10 cellular contexts compared by ENCODE assay signal in genomic region chr5:72441094-72441723, GRCh38.
DNase-seq lines count a peak whose midpoint lies in the region; ATAC-seq, FAIRE-seq and TF ChIP-seq lines count a peak whose summit lies in the region.
"Had no signal": no experiment of that assay in that cellular context is flagged by ENCODE, and none has a peak within 500 bp of the region (broad histone marks: within the 10 kb centered on the region; RNA-seq: fewer than 3 reads in every experiment).

No MANE protein-coding gene starts in this region.

- H3K4me3 ChIP-seq in keratinocyte (ENCODE audit: control insufficient read depth in 2 of 3, extremely low read depth in 1 of 3, insufficient read depth in 2 of 3, low read depth in 1 of 3, low read length in 3 of 3) (no peak overlapping the region), thoracic aorta (no peak overlapping the region), dorsolateral prefrontal cortex (no peak overlapping the region)
- H3K4me3 ChIP-seq: prostate gland had no signal

- H4K20me1 ChIP-seq in keratinocyte (ENCODE audit: control insufficient read depth, extremely low read depth, insufficient read depth, low read length), result no peaks in the 10 kb centered on the region

- H3K9me1 ChIP-seq in keratinocyte (ENCODE audit: control insufficient read depth, extremely low read depth, insufficient read depth, low read length), result no peaks in the 10 kb centered on the region

- H3K4me1 ChIP-seq in keratinocyte (ENCODE audit: control insufficient read depth, extremely low read depth, insufficient read depth, low read length), result peaks cover 26% of the 10 kb centered on the region
- peaks cover 34 to 85% of the 10 kb centered on the region in 2 donors for H3K4me1 ChIP-seq in thoracic aorta (ENCODE audit: control insufficient read depth in 1 of 2, low read depth in 2 of 2)
- H3K4me1 ChIP-seq: prostate gland had no signal

- no peak overlapping the region for H2AFZ ChIP-seq in keratinocyte (ENCODE audit: control insufficient read depth, low read length)

- H3K27ac ChIP-seq in keratinocyte (ENCODE audit: control insufficient read depth, insufficient read depth, low read length) (peak overlapping the region; percentile 21), thoracic aorta (peak overlapping the region; percentile 89 to 91), dorsolateral prefrontal cortex (peak overlapping the region in 9 of 59 donors; percentile 0 to 59 (median 29))
- H3K27ac ChIP-seq: prostate gland had no signal

- intact Hi-C loops in dorsolateral prefrontal cortex (cut with DNase I), result no loop called here

- no peak for TF ChIP-seq CTCF in keratinocyte (optimal IDR thresholded peaks at IDR 0.05 in 1 of 3, IDR thresholded peaks at IDR 0.05 in 1 of 3, conservative IDR thresholded peaks at IDR 0.05 in 1 of 3; ENCODE audit: extremely low read depth in 1 of 3, insufficient read depth in 2 of 3, low read length in 3 of 3)
- no peak for TF ChIP-seq CTCF in thoracic aorta (IDR thresholded peaks at IDR 0.05)
- no peak for TF ChIP-seq CTCF in dorsolateral prefrontal cortex (IDR thresholded peaks at IDR 0.05 in 54 of 56, conservative IDR thresholded peaks at IDR 0.05 in 2 of 56; ENCODE audit: low read depth in 1 of 56, partially characterized antibody in 56 of 56)

- H3K27me3 ChIP-seq in keratinocyte (ENCODE audit: control insufficient read depth, extremely low read depth, insufficient read depth, low read length), result no peaks in the 10 kb centered on the region
- no peaks in the 10 kb centered on the region for H3K27me3 ChIP-seq in thoracic aorta (replicated peaks; ENCODE audit: insufficient read depth)
- no peaks in the 10 kb centered on the region for H3K27me3 ChIP-seq in dorsolateral prefrontal cortex

- H3K79me2 ChIP-seq in keratinocyte (ENCODE audit: control insufficient read depth, insufficient read depth, low read length), result no peaks in the 10 kb centered on the region

- no peak overlapping the region for H3K9ac ChIP-seq in keratinocyte (ENCODE audit: control insufficient read depth, extremely low read depth, insufficient read depth, low read length)

- H3K4me2 ChIP-seq in keratinocyte (ENCODE audit: control insufficient read depth, extremely low read depth, insufficient read depth, low read depth, low read length), result peak overlapping the region; percentile 25

- peak; percentile 46 for ATAC-seq in HG02798 (IDR thresholded peaks at IDR 0.05; ENCODE audit: poor library complexity, unreplicated experiment)
- ATAC-seq in thoracic aorta (ENCODE audit: insufficient number of reproducible peaks, low FRiP score, low read depth), result no peak

- H3K36me3 ChIP-seq in keratinocyte (ENCODE audit: control insufficient read depth in 2 of 2, extremely low read depth in 1 of 2, insufficient read depth in 2 of 2, low read length in 2 of 2) (no peaks in the 10 kb centered on the region), thoracic aorta (no peaks in the 10 kb centered on the region)
- H3K36me3 ChIP-seq: prostate gland had no signal

- H3K9me3 ChIP-seq in keratinocyte (ENCODE audit: control insufficient read depth, low read depth, low read length), result no peaks in the 10 kb centered on the region
- H3K9me3 ChIP-seq in thoracic aorta, result no peaks in the 10 kb centered on the region
- H3K9me3 ChIP-seq: prostate gland had no signal

- FAIRE-seq in keratinocyte (lab: Jason Lieb, UNC), result peak; percentile 41
- FAIRE-seq: endometrium had no signal

- dilution Hi-C loops in keratinocyte (cut with MboI; ENCODE audit: extremely low pct_ligation_motif_present, low sequenced_read_pairs), result loop anchor here (5.0 kb wide), 1 partner anchor 39 kb away; no protein-coding TSS in a partner anchor

- DNase-seq in astrocyte of the hippocampus (ENCODE audit: low read depth, low spot score) (peak; percentile 38), keratinocyte (ENCODE audit: low read depth, low spot score) (no peak), thoracic aorta (ENCODE audit: low spot score) (no peak), dorsolateral prefrontal cortex (no peak), NCI-H1417 (lab: John Stamatoyannopoulos, UW) (no peak)
- DNase-seq in stimulated activated CD4-positive, alpha-beta T cell treated with anti-CD3 and anti-CD28 coated beads, Interleukin-4, amount 100 ng/mL, for 4 hours, result no peak
- DNase-seq: activated CD4-positive, alpha-beta T cell treated with anti-CD3 and anti-CD28 coated beads for 4 hours had no signal
